In genomic region chr18:39190508-39190907, GRCh38 we compare ENCODE assay signal across 21 cellular contexts.
"Had no signal": no experiment of that assay in that cellular context is flagged by ENCODE, and none has a peak within 500 bp of the region (broad histone marks: within the 10 kb centered on the region; RNA-seq: fewer than 3 reads in every experiment).

No MANE protein-coding gene starts in this region.

- H3K9me3 Mint-ChIP-seq: activated T-helper 2 cell treated with anti-CD3 and anti-CD28 coated beads, Interferon-gamma antibody, Interleukin-2, Interleukin-4, amounts not matched to agents 10 μg/mL and 5 μg/mL and 100 μg/mL, durations not matched to agents 14 hours and 24 hours and 36 hours; neural progenitor cell had no signal

- H3K27ac ChIP-seq: ascending aorta, breast epithelium, gastrocnemius medialis, heart left ventricle, lower lobe of right lung, neural progenitor cell, sigmoid colon, spleen, testis, upper lobe of left lung, WERI-Rb-1 had no signal

- H3K9me3 ChIP-seq: ascending aorta, breast epithelium, gastrocnemius medialis, heart left ventricle, lower lobe of right lung, sigmoid colon, spleen, testis, upper lobe of left lung had no signal

- H3K4me3 Mint-ChIP-seq: activated CD8-positive, alpha-beta memory T cell treated with anti-CD3 and anti-CD28 coated beads, Interleukin-2, amount 10 ng/mL, durations not matched to agents 7 days and 5 days; activated naive CD4-positive, alpha-beta T cell treated with anti-CD3 and anti-CD28 coated beads for 36 hours; activated naive CD8-positive, alpha-beta T cell treated with anti-CD3 and anti-CD28 coated beads, Interleukin-2, amount 50 U/mL, for 24 hours; effector memory CD8-positive, alpha-beta T cell; neural progenitor cell; stimulated activated naive CD8-positive, alpha-beta T cell treated with anti-CD3 and anti-CD28 coated beads, Interleukin-15, amount 100 ng/mL, for 72 hours; T-helper 2 cell treated with Interferon-gamma antibody and Interleukin-4, amounts not matched to agents 5 μg/mL and 100 μg/mL, for 36 hours had no signal

- H3K4me1 Mint-ChIP-seq: activated CD8-positive, alpha-beta memory T cell treated with anti-CD3 and anti-CD28 coated beads, Interleukin-2, amount 10 ng/mL, durations not matched to agents 7 days and 5 days; activated naive CD8-positive, alpha-beta T cell treated with anti-CD3 and anti-CD28 coated beads, Interleukin-2, amount 50 U/mL, for 24 hours; stimulated activated naive CD8-positive, alpha-beta T cell treated with anti-CD3 and anti-CD28 coated beads, Interleukin-15, amount 100 ng/mL, for 72 hours had no signal

- DNase-seq: activated CD4-positive, alpha-beta T cell treated with anti-CD3 and anti-CD28 coated beads, Interleukin-2, amount 50 U/mL, for 48 hours; activated CD8-positive, alpha-beta memory T cell treated with anti-CD3 and anti-CD28 coated beads, Interleukin-2, amount 10 ng/mL, durations not matched to agents 7 days and 5 days; activated naive CD4-positive, alpha-beta T cell treated with anti-CD3 and anti-CD28 coated beads for 36 hours; activated naive CD8-positive, alpha-beta T cell treated with anti-CD3 and anti-CD28 coated beads, Interleukin-2, amount 50 U/mL, for 24 hours; activated T-cell treated with anti-CD3 and anti-CD28 coated beads, Interleukin-2, amount 50 U/mL, for 1 hour; dermis blood vessel endothelial cell; effector memory CD8-positive, alpha-beta T cell; gastrocnemius medialis; heart left ventricle; lower lobe of right lung; sigmoid colon; spleen; stimulated activated naive CD8-positive, alpha-beta T cell treated with anti-CD3 and anti-CD28 coated beads, Interleukin-15, amount 100 ng/mL, for 72 hours; testis; upper lobe of left lung; WERI-Rb-1 had no signal

- H3K4me3 ChIP-seq: ascending aorta, breast epithelium, gastrocnemius medialis, heart left ventricle, lower lobe of right lung, neural progenitor cell, sigmoid colon, spleen, testis, upper lobe of left lung had no signal

- H3K4me1 ChIP-seq: ascending aorta, breast epithelium, gastrocnemius medialis, heart left ventricle, lower lobe of right lung, neural progenitor cell, sigmoid colon, spleen, testis, upper lobe of left lung had no signal

- H3K36me3 Mint-ChIP-seq: activated CD8-positive, alpha-beta memory T cell treated with anti-CD3 and anti-CD28 coated beads, Interleukin-2, amount 10 ng/mL, durations not matched to agents 7 days and 5 days; neural progenitor cell had no signal

- H3K27me3 ChIP-seq: ascending aorta, breast epithelium, gastrocnemius medialis, heart left ventricle, neural progenitor cell, sigmoid colon, spleen, testis, upper lobe of left lung had no signal

- ATAC-seq: activated CD8-positive, alpha-beta memory T cell treated with anti-CD3 and anti-CD28 coated beads, Interleukin-2, amount 10 ng/mL, durations not matched to agents 7 days and 5 days; activated naive CD8-positive, alpha-beta T cell treated with anti-CD3 and anti-CD28 coated beads, Interleukin-2, amount 50 U/mL, for 24 hours; effector memory CD8-positive, alpha-beta T cell; gastrocnemius medialis; heart left ventricle; lower lobe of right lung; stimulated activated naive CD8-positive, alpha-beta T cell treated with anti-CD3 and anti-CD28 coated beads, Interleukin-15, amount 100 ng/mL, for 72 hours had no signal

- H3K27ac Mint-ChIP-seq: activated CD8-positive, alpha-beta memory T cell treated with anti-CD3 and anti-CD28 coated beads, Interleukin-2, amount 10 ng/mL, durations not matched to agents 7 days and 5 days; activated naive CD4-positive, alpha-beta T cell treated with anti-CD3 and anti-CD28 coated beads for 36 hours; activated naive CD8-positive, alpha-beta T cell treated with anti-CD3 and anti-CD28 coated beads, Interleukin-2, amount 50 U/mL, for 24 hours; activated T-helper 2 cell treated with anti-CD3 and anti-CD28 coated beads, Interferon-gamma antibody, Interleukin-2, Interleukin-4, amounts not matched to agents 10 μg/mL and 5 μg/mL and 100 μg/mL, durations not matched to agents 14 hours and 24 hours and 36 hours; effector memory CD8-positive, alpha-beta T cell; neural progenitor cell; stimulated activated naive CD8-positive, alpha-beta T cell treated with anti-CD3 and anti-CD28 coated beads, Interleukin-15, amount 100 ng/mL, for 72 hours; T-helper 2 cell treated with Interferon-gamma antibody and Interleukin-4, amounts not matched to agents 5 μg/mL and 100 μg/mL, for 36 hours had no signal

- H3K27me3 Mint-ChIP-seq: activated CD8-positive, alpha-beta memory T cell treated with anti-CD3 and anti-CD28 coated beads, Interleukin-2, amount 10 ng/mL, durations not matched to agents 7 days and 5 days; activated naive CD8-positive, alpha-beta T cell treated with anti-CD3 and anti-CD28 coated beads, Interleukin-2, amount 50 U/mL, for 24 hours; effector memory CD8-positive, alpha-beta T cell; stimulated activated naive CD8-positive, alpha-beta T cell treated with anti-CD3 and anti-CD28 coated beads, Interleukin-15, amount 100 ng/mL, for 72 hours had no signal

- H3K36me3 ChIP-seq: ascending aorta, breast epithelium, gastrocnemius medialis, heart left ventricle, lower lobe of right lung, neural progenitor cell, sigmoid colon, spleen, upper lobe of left lung, WERI-Rb-1 had no signal
